Comparison of ENCODE assay signal across 9 cellular contexts in the genomic region with DNA sequence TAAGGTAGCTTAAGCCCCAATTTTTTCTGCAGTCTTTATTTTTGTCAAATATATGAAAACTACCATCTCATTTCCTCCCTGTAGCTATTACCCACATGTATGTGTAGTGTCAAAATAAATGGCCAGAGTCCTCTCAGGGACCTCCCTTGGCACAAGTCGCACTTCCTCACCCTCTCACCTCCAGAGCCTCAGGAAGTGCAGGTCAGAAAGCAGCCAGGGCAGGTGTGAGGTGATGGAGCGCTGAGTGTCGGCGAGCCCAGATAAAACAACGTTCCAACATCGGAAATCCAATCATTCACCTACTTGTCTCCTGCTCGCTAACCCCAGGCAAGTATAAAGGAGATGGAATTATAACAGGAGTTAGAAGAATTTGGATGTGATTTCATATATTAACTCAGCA.
"Had no signal": no experiment of that assay in that cellular context is flagged by ENCODE, and none has a peak within 500 bp of the region (broad histone marks: within the 10 kb centered on the region; RNA-seq: fewer than 3 reads in every experiment).

No MANE protein-coding gene starts in this region.

- H3K4me1 ChIP-seq: HAP-1 had no signal

- H3K4me3 ChIP-seq: GM23248, GM23338, HAP-1 had no signal

- H3K27ac Mint-ChIP-seq: GM23338, H9, HFFc6 had no signal

- ATAC-seq: GM23338, HCT116 had no signal

- DNase-seq: GM23248, GOT3, H7, H9, HCEC 1CT, HFFc6 had no signal

- H3K4me1 Mint-ChIP-seq: GM23338, H9 had no signal

- H3K36me3 ChIP-seq: HAP-1 had no signal

- H3K9me3 Mint-ChIP-seq: GM23338, H9, HFFc6 had no signal

- H3K27ac ChIP-seq: GM23248 had no signal

- H3K4me3 Mint-ChIP-seq: GM23338, H9, HFFc6 had no signal
